Comparison of ENCODE assay signal across 8 cellular contexts in the genomic region with DNA sequence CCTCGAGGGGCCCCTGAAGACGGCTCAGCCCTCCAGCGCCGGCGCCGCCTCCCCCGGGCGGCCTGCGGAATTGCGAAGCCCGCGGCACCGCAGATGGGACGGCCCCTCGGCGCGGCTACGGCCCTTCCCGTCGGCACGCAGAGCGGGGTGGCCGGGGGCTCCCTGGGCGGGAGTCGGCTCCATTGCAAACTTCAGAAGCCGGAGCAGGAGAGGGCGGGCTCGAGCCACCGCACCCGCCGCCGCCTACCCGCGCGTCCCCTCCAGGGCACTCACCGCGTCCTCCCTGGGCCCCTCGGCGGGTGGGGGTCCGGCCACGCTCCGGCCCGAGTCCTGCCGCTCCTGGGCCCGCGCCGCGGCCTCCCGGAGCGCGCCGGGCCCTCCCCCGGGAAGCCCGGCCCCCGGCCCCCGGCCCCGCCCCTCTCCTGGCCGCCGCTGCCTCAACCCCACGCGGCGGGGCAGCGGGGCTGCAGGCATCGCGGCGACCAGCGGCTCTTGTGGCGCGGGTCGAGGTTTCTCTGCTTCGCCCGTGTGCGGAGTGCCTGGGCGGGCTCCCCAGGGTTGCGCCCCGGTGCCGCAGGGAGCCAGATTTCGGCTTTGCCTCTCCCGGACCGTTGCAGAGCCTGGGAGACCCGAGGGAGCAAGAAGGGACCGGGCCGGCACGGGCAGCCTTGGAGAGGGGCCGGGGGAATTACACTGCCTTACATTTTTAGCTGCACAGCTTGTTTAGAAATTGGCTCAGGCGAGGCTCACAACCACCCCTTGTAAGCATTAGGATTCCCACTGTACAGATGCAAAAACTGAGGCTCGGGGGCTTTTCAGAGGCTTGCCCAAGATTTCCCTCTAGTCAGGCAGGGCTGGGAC. TPM values are rescaled to one million over a fixed set of nuclear protein-coding genes. Genes with fewer than 3 reads are reported as not detected.
DNase-seq lines count a peak whose midpoint lies in the region; ATAC-seq and TF ChIP-seq lines count a peak whose summit lies in the region.

A gene (minus strand): TSS at position 359 of the 861 bp plus-strand sequence. CDS start 3,707 bp downstream, outside the sequence.

- peak within 1 kb of the TSS; percentile 50 for H3K27ac ChIP-seq in SJSA1

- DNase-seq in SJSA1 (ENCODE audit: low read depth in 1 of 2, low spot score in 2 of 2) (peak; percentile 55 to 62), astrocyte of the spinal cord (ENCODE audit: low read depth, low spot score) (no peak), hepatic stellate cell (ENCODE audit: low spot score) (peak; percentile 68), retina (peak; percentile 70)

- H3K36me3 ChIP-seq in ES-I3 (ENCODE audit: insufficient read depth, low read length) (no peaks in the 10 kb centered on the region; the same call in 1 of the 2 replicates), SJSA1 (peaks cover 8% of the 10 kb centered on the region)

- no peaks in the 10 kb centered on the region for H3K9me3 ChIP-seq in ES-I3 (ENCODE audit: control insufficient read depth, insufficient read depth, low read length)
- H3K9me3 ChIP-seq in SJSA1 (replicated peaks): 0 out of 2 replicates have a peak, but pooled peaks cover 4% of the 10 kb centered on the region

- H3K27me3 ChIP-seq in SJSA1 (replicated peaks): no peaks in the 10 kb centered on the region

- TF ChIP-seq CTCF in astrocyte of the spinal cord (IDR thresholded peaks at IDR 0.05; ENCODE audit: low read depth, low read length): no peak

- peak; percentile 49 for ATAC-seq in HG02610 (IDR thresholded peaks at IDR 0.05; ENCODE audit: unreplicated experiment)
- ATAC-seq in GM21515 (IDR thresholded peaks at IDR 0.05; ENCODE audit: unreplicated experiment): no peak
- ATAC-seq in HG03378 (IDR thresholded peaks at IDR 0.05; ENCODE audit: unreplicated experiment): no peak

- H3K4me3 ChIP-seq in SJSA1 (peak within 1 kb of the TSS; percentile 89), astrocyte of the spinal cord (ENCODE audit: low read depth, low read length) (peak within 1 kb of the TSS; percentile 65)

- in situ Hi-C loops in astrocyte of the spinal cord (cut with HindIII; ENCODE audit: low sequenced_read_pairs): no loop called here

- peak within 1 kb of the TSS; percentile 91 for H3K9ac ChIP-seq in ES-I3 (ENCODE audit: low read depth, low read length)

- H3K4me1 ChIP-seq in ES-I3 (ENCODE audit: insufficient read depth, low read length) (peaks cover 13% of the 10 kb centered on the region), SJSA1 (replicated peaks) (peaks cover 44% of the 10 kb centered on the region)

RNA-seq across cellular contexts. Expression of the gene that starts here (rescaled TPM):
- total RNA-seq in SJSA1 (2014; rRNA removed; shearing (Covaris generic)): 18.8 and 23.2 TPM in 2 replicates
